ENCODE assay signal across 21 cellular contexts in the genomic region with DNA sequence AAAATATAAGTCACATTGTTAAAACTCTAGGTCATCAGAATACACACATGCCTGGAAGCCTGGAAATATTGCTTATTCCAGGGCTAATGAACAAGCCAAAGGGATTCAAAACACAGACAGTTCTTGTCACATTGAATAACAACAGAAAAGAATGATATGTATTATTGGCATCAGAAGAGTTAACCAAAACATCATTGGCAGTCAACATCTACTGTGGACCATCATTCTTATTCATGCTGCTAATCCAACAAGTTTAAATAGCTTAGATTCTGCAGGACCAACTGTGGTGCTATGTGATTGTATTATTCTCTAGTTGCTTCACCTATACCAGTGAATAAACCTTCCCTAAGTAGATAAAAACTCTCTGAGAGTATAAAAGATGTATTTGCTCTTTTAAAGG.
DNase-seq lines count a peak whose midpoint lies in the region; ATAC-seq, FAIRE-seq and TF ChIP-seq lines count a peak whose summit lies in the region.
"Had no signal": no experiment of that assay in that cellular context is flagged by ENCODE, and none has a peak within 500 bp of the region (broad histone marks: within the 10 kb centered on the region; RNA-seq: fewer than 3 reads in every experiment).

No MANE protein-coding gene starts in this region.

- H4K5ac ChIP-seq in H1 (ENCODE audit: insufficient read length, low read depth, low read length): no peak overlapping the region

- TF ChIP-seq POLR2A in H1 (IDR thresholded peaks at IDR 0.05; ENCODE audit: control extremely low read depth in 1 of 2, low read depth in 2 of 2, low read length in 2 of 2): no peak
- TF ChIP-seq POLR2A in suprapubic skin (IDR thresholded peaks at IDR 0.05): no peak

- no peak for TF ChIP-seq CTCF in H1 (IDR thresholded peaks at IDR 0.05; ENCODE audit: control extremely low read depth in 1 of 3, insufficient read depth in 1 of 3, low read depth in 1 of 3, low read length in 3 of 3)
- no peak for TF ChIP-seq CTCF in suprapubic skin (IDR thresholded peaks at IDR 0.05)

- no peak overlapping the region for H4K8ac ChIP-seq in H1 (ENCODE audit: extremely low read depth, insufficient read depth, low read length)

- POLR2A ChIA-PET in H1 (lab: Charles Lee; ENCODE audit: partially characterized antibody): no interaction called here

- peak overlapping the region; percentile 22; the same call in 1 of the 2 replicates for H3K27ac ChIP-seq in HUES64 (ENCODE audit: low read depth, low read length)
- H3K27ac ChIP-seq in H1 (ENCODE audit: low read depth, low read length): no peak overlapping the region
- no peak overlapping the region for H3K27ac ChIP-seq in iPS DF 6.9 (ENCODE audit: low read length)
- no peak overlapping the region for H3K27ac ChIP-seq in suprapubic skin
- H3K27ac ChIP-seq: BLaER1, C4-2B, GM23248 had no signal

- no peak overlapping the region for H3K23ac ChIP-seq in H1 (ENCODE audit: insufficient read length)

- no peaks in the 10 kb centered on the region for H3K79me1 ChIP-seq in H1 (ENCODE audit: low read depth, low read length)

- FAIRE-seq in H1 (lab: Jason Lieb, UNC): peak; percentile 55
- FAIRE-seq: GM12891, GM18507, H54 had no signal

- H3K4me1 ChIP-seq in HUES64 (ENCODE audit: insufficient read depth, low read length) (peaks cover 25% of the 10 kb centered on the region), H1 (replicated peaks in 1 of 4; ENCODE audit: control insufficient read depth in 3 of 4, insufficient read depth in 4 of 4, low read length in 3 of 4) (peaks cover 0 to 8% (median 3%) of the 10 kb centered on the region in 4 experiments; a peak in 3 of 7 replicates), iPS DF 6.9 (ENCODE audit: control insufficient read depth, insufficient read depth, low read length) (no peaks in the 10 kb centered on the region), suprapubic skin (no peaks in the 10 kb centered on the region)
- H3K4me1 ChIP-seq: BLaER1, Caco-2 had no signal

- H2AFZ ChIP-seq in H1 (ENCODE audit: low read length): no peak overlapping the region
- H2AFZ ChIP-seq: GM23248 had no signal

- no peak overlapping the region for H2BK20ac ChIP-seq in H1 (ENCODE audit: low read length)

- CTCF ChIA-PET in H1 (lab: Charles Lee; ENCODE audit: partially characterized antibody): no interaction called here

- H2BK5ac ChIP-seq in H1 (ENCODE audit: low read depth, low read length): no peak overlapping the region

- H3K9me3 ChIP-seq in HUES64 (ENCODE audit: insufficient read depth, low read depth, low read length) (no peaks in the 10 kb centered on the region), H1 (ENCODE audit: insufficient read depth in 2 of 2, low read depth in 1 of 2, low read length in 1 of 2) (no peaks in the 10 kb centered on the region; a peak in 1 of 4 replicates), iPS DF 6.9 (ENCODE audit: control insufficient read depth, insufficient read depth, low read length) (no peaks in the 10 kb centered on the region), suprapubic skin (no peaks in the 10 kb centered on the region)
- H3K9me3 ChIP-seq: BLaER1 had no signal

- H3K79me2 ChIP-seq in H1 (ENCODE audit: control insufficient read depth in 1 of 2, insufficient read depth in 2 of 2, low read length in 2 of 2): no peaks in the 10 kb centered on the region

- H3K4ac ChIP-seq in H1 (replicated peaks; ENCODE audit: insufficient read length, low read depth, low read length): no peak overlapping the region

- no peaks in the 10 kb centered on the region for H3K27me3 ChIP-seq in H7 (ENCODE audit: control insufficient read depth, insufficient read depth, low read length)
- no peaks in the 10 kb centered on the region for H3K27me3 ChIP-seq in HUES64 (ENCODE audit: insufficient read depth, low read length)
- no peaks in the 10 kb centered on the region for H3K27me3 ChIP-seq in H1 (replicated peaks in 1 of 4; ENCODE audit: control insufficient read depth in 3 of 4, extremely low read depth in 1 of 4, insufficient read depth in 3 of 4, low read length in 3 of 4)
- no peaks in the 10 kb centered on the region for H3K27me3 ChIP-seq in iPS DF 6.9 (ENCODE audit: control insufficient read depth, insufficient read depth, low read length)
- H3K27me3 ChIP-seq in suprapubic skin: no peaks in the 10 kb centered on the region
- H3K27me3 ChIP-seq: BLaER1 had no signal

- H2BK12ac ChIP-seq in H1 (ENCODE audit: low read depth, low read length): no peak overlapping the region

- peak; percentile 3 for DNase-seq in H7
- peak in 1 of 2 experiments; percentile 9 for DNase-seq in H1 (ENCODE audit: low read depth in 1 of 2, low spot score in 2 of 2)
- DNase-seq in iPS DF 6.9 (ENCODE audit: low read depth, low spot score): peak; percentile 11
- DNase-seq in activated CD4-positive, alpha-beta T cell treated with anti-CD3 and anti-CD28 coated beads, Interleukin-2, amount 50 U/mL, for 1 hour: no peak
- DNase-seq in suprapubic skin (ENCODE audit: low spot score in 2 of 2): no peak
- no peak for DNase-seq in putamen (ENCODE audit: low spot score)
- DNase-seq: Caco-2; CD4-positive, CD25-positive, alpha-beta regulatory T cell; CD8-positive, alpha-beta T cell; DMS53; DMS79 treated with DMSO at 0.1 percent for 48 hours; GF-D8; GM23248 had no signal

- TF ChIP-seq RAD21 in H1 (IDR thresholded peaks at IDR 0.05 in 1 of 2, conservative IDR thresholded peaks at IDR 0.05 in 1 of 2; ENCODE audit: low read depth in 2 of 2, low read length in 2 of 2): no peak

- H3K56ac ChIP-seq in H1 (replicated peaks; ENCODE audit: insufficient read length, low read depth, low read length): no peak overlapping the region

- no peaks in the 10 kb centered on the region for H3K23me2 ChIP-seq in H1 (ENCODE audit: low read depth, low read length)

- no peak overlapping the region for H2BK15ac ChIP-seq in H1 (ENCODE audit: low read length)

- no peaks in the 10 kb centered on the region for H4K20me1 ChIP-seq in H1 (replicated peaks in 1 of 2; ENCODE audit: control insufficient read depth in 1 of 2, insufficient read depth in 2 of 2, low read length in 2 of 2)
- H4K20me1 ChIP-seq: BLaER1 had no signal

- H2BK120ac ChIP-seq in H1 (replicated peaks; ENCODE audit: low read depth, low read length): no peak overlapping the region

- H3K4me3 ChIP-seq in H7 (ENCODE audit: insufficient read depth, low read depth, low read length): no peak overlapping the region
- H3K4me3 ChIP-seq in HUES64 (ENCODE audit: low read length): no peak overlapping the region
- H3K4me3 ChIP-seq in H1 (ENCODE audit: extremely low read depth in 1 of 4, insufficient read depth in 2 of 4, low read depth in 3 of 4, low read length in 4 of 4): peak overlapping the region in 1 of 4 experiments; percentile 22; a peak in 1 of 8 replicates
- no peak overlapping the region for H3K4me3 ChIP-seq in iPS DF 6.9 (ENCODE audit: low read length)
- no peak overlapping the region for H3K4me3 ChIP-seq in suprapubic skin
- H3K4me3 ChIP-seq: BLaER1, GM23248 had no signal

- ATAC-seq in HG02642 (IDR thresholded peaks at IDR 0.05; ENCODE audit: poor library complexity, unreplicated experiment): no peak
- ATAC-seq: CD8-positive, alpha-beta T cell; HCT116 had no signal

- H2AK5ac ChIP-seq in H1 (ENCODE audit: low read depth, low read length): no peak overlapping the region

- H3K9ac ChIP-seq in HUES64 (ENCODE audit: low read depth, low read length) (no peak overlapping the region), H1 (replicated peaks in 1 of 4; ENCODE audit: extremely low read depth in 1 of 4, low read depth in 3 of 4, low read length in 3 of 4) (no peak overlapping the region)
- H3K9ac ChIP-seq: BLaER1, GM23248 had no signal

- TF ChIP-seq EP300 in H1 (IDR thresholded peaks at IDR 0.05; ENCODE audit: borderline replicate concordance in 1 of 2, low read depth in 2 of 2, low read length in 2 of 2) (no peak), suprapubic skin (IDR thresholded peaks at IDR 0.05) (no peak)

- H3K36me3 ChIP-seq in H7 (replicated peaks; ENCODE audit: control insufficient read depth, insufficient read depth, low read length) (no peaks in the 10 kb centered on the region), HUES64 (ENCODE audit: insufficient read depth, low read length) (no peaks in the 10 kb centered on the region), H1 (ENCODE audit: control insufficient read depth in 2 of 4, insufficient read depth in 4 of 4, low read length in 3 of 4) (no peaks in the 10 kb centered on the region), iPS DF 6.9 (ENCODE audit: control insufficient read depth, insufficient read depth, low read length) (no peaks in the 10 kb centered on the region), suprapubic skin (no peaks in the 10 kb centered on the region)
- H3K36me3 ChIP-seq: BLaER1 had no signal

- H3K14ac ChIP-seq in H1 (ENCODE audit: insufficient read length): no peak overlapping the region

- H4K91ac ChIP-seq in H1 (replicated peaks; ENCODE audit: insufficient read length, low read length): no peak overlapping the region

- H3K4me2 ChIP-seq in H1 (ENCODE audit: insufficient read depth in 1 of 2, low read depth in 2 of 2, low read length in 2 of 2): peak overlapping the region in 1 of 2 experiments; percentile 32; a peak in 1 of 4 replicates
- H3K4me2 ChIP-seq: BLaER1 had no signal

- no peak overlapping the region for H3K18ac ChIP-seq in H1 (ENCODE audit: extremely low read depth, low read length)

TF ChIP-seq in H1, 55 proteins besides CTCF, POLR2A, EP300 and RAD21 (continues in another document):
- TF ChIP-seq CEBPB (IDR thresholded peaks at IDR 0.05; ENCODE audit: low read depth, low read length): 0 out of 2 replicates have a peak, but pooled peaks have one; percentile 22
- no peak for TF ChIP-seq SUZ12 (IDR thresholded peaks at IDR 0.05; ENCODE audit: low read length)
- TF ChIP-seq HDAC2 (IDR thresholded peaks at IDR 0.05; ENCODE audit: borderline replicate concordance in 1 of 2, low read depth in 2 of 2, low read length in 2 of 2): peak in 1 of 2 experiments; percentile 68; a peak in 2 of 4 replicates

Comparison
In these comparisons a context has a peak if more than half of its experiments do, and no peak if none do; other contexts are left out.
1. DNase-seq: peak in H7 (single experiment) and iPS DF 6.9 (single experiment); none in activated CD4-positive, alpha-beta T cell treated with anti-CD3 and anti-CD28 coated beads, Interleukin-2, amount 50 U/mL, for 1 hour (single experiment), suprapubic skin (0 of 2) and putamen (single experiment).